Comparison of ENCODE assay signal across 15 cellular contexts in genomic region chr4:783133-783541, GRCh38. TPM values are rescaled to one million over a fixed set of nuclear protein-coding genes. Genes with fewer than 3 reads are reported as not detected.
DNase-seq lines count a peak whose midpoint lies in the region; ATAC-seq, FAIRE-seq and TF ChIP-seq lines count a peak whose summit lies in the region.
"Had no signal": no experiment of that assay in that cellular context is flagged by ENCODE, and none has a peak within 500 bp of the region (broad histone marks: within the 10 kb centered on the region; RNA-seq: fewer than 3 reads in every experiment).

No MANE protein-coding gene starts in this region.

- H3K9me3 ChIP-seq in T-helper 17 cell (ENCODE audit: control insufficient read depth, low read length, poor library complexity, severe bottlenecking) = no peaks in the 10 kb centered on the region
- H3K9me3 ChIP-seq in HepG2 (ENCODE audit: low read length) = no peaks in the 10 kb centered on the region
- no peaks in the 10 kb centered on the region for H3K9me3 ChIP-seq in stomach
- H3K9me3 ChIP-seq in mucosa of descending colon = no peaks in the 10 kb centered on the region
- H3K9me3 ChIP-seq: A549 had no signal

- peak overlapping the region; percentile 19; the same call in 1 of the 2 replicates for H3K9ac ChIP-seq in HepG2 (ENCODE audit: insufficient read depth, low read depth, low read length)

- no peak for TF ChIP-seq CTCF in HepG2 (CRISPR knock-in tag; IDR thresholded peaks at IDR 0.05)
- no peak for TF ChIP-seq CTCF in stomach (IDR thresholded peaks at IDR 0.05)
- TF ChIP-seq CTCF in mucosa of descending colon (IDR thresholded peaks at IDR 0.05) = no peak

- CTCF ChIA-PET in HepG2 (lab: Yijun Ruan, JAX; ENCODE audit: low intra/inter-chr PET ratio, low total read pairs) = no interaction called here

- peak overlapping the region; percentile 42 to 78 (median 51); a peak in 5 of 6 replicates for H3K4me3 ChIP-seq in HepG2 (replicated peaks in 1 of 3; ENCODE audit: insufficient read depth in 1 of 3, low read depth in 2 of 3, low read length in 3 of 3)
- H3K4me3 ChIP-seq in stomach = peak overlapping the region in 1 of 4 donors; percentile 99
- H3K4me3 ChIP-seq in mucosa of descending colon = no peak overlapping the region

- H3K4me1 Mint-ChIP-seq in activated CD4-positive, alpha-beta T cell treated with anti-CD3 and anti-CD28 coated beads, Interleukin-2, amount 10 ng/mL, durations not matched to agents 24 days and 14 days = peaks cover 35% of the 10 kb centered on the region
- H3K4me1 Mint-ChIP-seq in T-helper 17 cell = peaks cover 36% of the 10 kb centered on the region

- WGBS in HepG2 (ENCODE audit: low lambda C conversion rate) = 56% methylated on average over 1 of the region's 3 CpGs
- WGBS in stomach, 5 donors = 69 to 94% (median 86%) methylated on average over 2 to 3 of the region's 3 CpGs

- H3K4me1 ChIP-seq in HepG2 (ENCODE audit: insufficient read depth, low read length) (peaks cover 56% of the 10 kb centered on the region), stomach (peaks cover 33 to 68% (median 60%) of the 10 kb centered on the region in 4 donors), mucosa of descending colon (ENCODE audit: low read depth) (peaks cover 38% of the 10 kb centered on the region)

- H3K27me3 Mint-ChIP-seq in activated CD4-positive, alpha-beta T cell treated with anti-CD3 and anti-CD28 coated beads, Interleukin-2, amount 10 ng/mL, durations not matched to agents 24 days and 14 days = peaks cover 19% of the 10 kb centered on the region
- H3K27me3 Mint-ChIP-seq in T-helper 17 cell = peaks cover 21% of the 10 kb centered on the region

- H3K27me3 ChIP-seq in HepG2 (ENCODE audit: control insufficient read depth in 1 of 2, insufficient read depth in 2 of 2, low read length in 2 of 2) (peaks cover 1 to 11% of the 10 kb centered on the region in 2 experiments; a peak in 3 of 5 replicates), stomach (peaks cover 15 to 41% (median 26%) of the 10 kb centered on the region in 3 donors)

- H3K4me3 Mint-ChIP-seq in activated CD4-positive, alpha-beta T cell treated with anti-CD3 and anti-CD28 coated beads, Interleukin-2, amount 10 ng/mL, durations not matched to agents 24 days and 14 days = no peak overlapping the region
- H3K4me3 Mint-ChIP-seq in T-helper 17 cell = peak overlapping the region; percentile 12

- peaks cover 23% of the 10 kb centered on the region for H3K36me3 Mint-ChIP-seq in activated CD4-positive, alpha-beta T cell treated with anti-CD3 and anti-CD28 coated beads, Interleukin-2, amount 10 ng/mL, durations not matched to agents 24 days and 14 days (ENCODE audit: low read depth)
- H3K36me3 Mint-ChIP-seq in T-helper 17 cell (ENCODE audit: low read depth) = peaks cover 5% of the 10 kb centered on the region

- no peak overlapping the region for H2AFZ ChIP-seq in HepG2 (ENCODE audit: low read length)

- TF ChIP-seq RAD21 in HepG2 (CRISPR knock-in tag; IDR thresholded peaks at IDR 0.05) = no peak

- no TSS peak for BruUV-seq in HepG2 (replicated peaks; lab: Mats Ljungman, UMichigan)

- peak overlapping the region; percentile 96 for H3K4me2 ChIP-seq in HepG2 (ENCODE audit: low read depth, low read length)

- FAIRE-seq in HepG2 (lab: Jason Lieb, UNC) (no peak), frontal cortex (lab: Jason Lieb, UNC) (no peak)
- FAIRE-seq: A549 had no signal

- in situ Hi-C loops in HepG2 (cut with HindIII; ENCODE audit: extremely low pct_ligation_motif_present, low pct_unique_long_range_greater_than_20kb) = no loop called here

- no peak overlapping the region for H3K27ac Mint-ChIP-seq in activated CD4-positive, alpha-beta T cell treated with anti-CD3 and anti-CD28 coated beads, Interleukin-2, amount 10 ng/mL, durations not matched to agents 24 days and 14 days
- H3K27ac Mint-ChIP-seq in T-helper 17 cell = no peak overlapping the region

- H3K36me3 ChIP-seq in HepG2 (replicated peaks in 1 of 2; ENCODE audit: control insufficient read depth in 1 of 2, insufficient read depth in 2 of 2, low read length in 2 of 2) (peaks cover 2 to 13% of the 10 kb centered on the region in 2 experiments; a peak in 3 of 5 replicates), stomach (peaks cover 0 to 22% (median 21%) of the 10 kb centered on the region in 4 donors), mucosa of descending colon (ENCODE audit: low read depth) (no peaks in the 10 kb centered on the region)

- H3K27ac ChIP-seq in HepG2 (ENCODE audit: extremely low read length, insufficient read depth, low read length) (peak overlapping the region; percentile 89), stomach (peak overlapping the region; percentile 93 to 97 (median 95))

- peaks cover 24% of the 10 kb centered on the region for H4K20me1 ChIP-seq in HepG2 (ENCODE audit: insufficient read depth, low read length)

- intact Hi-C loops in activated CD4-positive, alpha-beta T cell treated with anti-CD3 and anti-CD28 coated beads, Interleukin-2, amount 10 ng/mL, durations not matched to agents 24 days and 14 days (cut with micrococcal nuclease) = loop anchor here (5.0 kb wide), 5 partner anchors 44 to 564 kb away; partner anchors contain the start of genes ATP5ME, CPLX1, GAK and MYL5
- intact Hi-C loops in HepG2 (cut with micrococcal nuclease; ENCODE audit: unreplicated experiment) (loop anchor here (5.0 kb wide), 1 partner anchor 149 kb away; the partner anchor contains the start of genes GAK and TMEM175), stomach (cut with DNase I; ENCODE audit: low total_unique reads) (no loop called here), mucosa of descending colon (cut with DNase I, micrococcal nuclease) (no loop called here)

- TF ChIP-seq EP300 in HepG2 (IDR thresholded peaks at IDR 0.05; ENCODE audit: low read depth in 2 of 2, low read length in 2 of 2) = no peak
- no peak for TF ChIP-seq EP300 in HepG2 (CRISPR knock-in tag; IDR thresholded peaks at IDR 0.05; ENCODE audit: borderline replicate concordance)
- TF ChIP-seq EP300 in stomach (IDR thresholded peaks at IDR 0.05) = no peak

- no peak for ATAC-seq in T-helper 17 cell
- no peak for ATAC-seq in HepG2
- no peak for ATAC-seq in mucosa of descending colon

- DNase-seq in activated CD4-positive, alpha-beta T cell treated with anti-CD3 and anti-CD28 coated beads, Interleukin-2, amount 10 ng/mL, durations not matched to agents 24 days and 14 days = peak; percentile 58
- no peak for DNase-seq in activated CD4-positive, alpha-beta T cell treated with anti-CD3 and anti-CD28 coated beads, Interleukin-2, amount 50 U/mL, for 4 hours
- DNase-seq in T-helper 17 cell = no peak
- no peak for DNase-seq in HepG2 (ENCODE audit: low spot score)
- no peak for DNase-seq in stomach
- DNase-seq in frontal cortex (ENCODE audit: low spot score in 2 of 2) = no peak
- no peak for DNase-seq in mucosa of descending colon
- no peak for DNase-seq in dedifferentiated amniotic fluid mesenchymal stem cell (ENCODE audit: extremely low spot score)
- DNase-seq: activated B cell treated with CpG ODN at 0.5 μM for 24 hours; activated effector memory CD4-positive, alpha-beta T cell treated with Interleukin-2 at 50 U/mL for 16 hours; central memory CD4-positive, alpha-beta T cell; erythroblast; NCI-H524; SHP77 had no signal

- POLR2A ChIA-PET in HepG2 (lab: Yijun Ruan, JAX) = interaction anchor here (0.5 to 3.7 kb wide), 9 partner anchors 9 to 204 kb away, joined by 3 to 27 read pairs (median 6); partner anchors contain the start of genes GAK and TMEM175

- TF ChIP-seq POLR2A in HepG2 (IDR thresholded peaks at IDR 0.05; ENCODE audit: insufficient read depth in 1 of 2, low read depth in 2 of 2, low read length in 2 of 2) (no peak), stomach (IDR thresholded peaks at IDR 0.05) (no peak)

- H3K79me2 ChIP-seq in HepG2 (ENCODE audit: insufficient read depth, low read length) = peaks cover 28% of the 10 kb centered on the region

- H3K9me3 Mint-ChIP-seq in activated CD4-positive, alpha-beta T cell treated with anti-CD3 and anti-CD28 coated beads, Interleukin-2, amount 10 ng/mL, durations not matched to agents 24 days and 14 days = no peaks in the 10 kb centered on the region
- H3K9me3 Mint-ChIP-seq: activated B cell treated with CpG ODN at 0.5 μM for 24 hours had no signal

RNA-seq across cellular contexts. Expression of gene CPLX1, which starts 42.8 kb away (rescaled TPM):
- 1.0 and 1.7 TPM in 2 replicates for total RNA-seq in activated CD4-positive, alpha-beta T cell treated with anti-CD3 and anti-CD28 coated beads, Interleukin-2, amount 10 ng/mL, durations not matched to agents 24 days and 14 days
- 1 to 10 TPM; 3.1 to 3.7 TPM for total RNA-seq in T-helper 17 cell
- total RNA-seq in HepG2 (2016; rRNA removed; fragmentation: Illumina TruSeq; extraction: Trizol) = 0.18 and 0.36 TPM in 2 replicates
- total RNA-seq in HepG2 (2016; cell fraction: cytosol; rRNA removed; fragmentation: Illumina TruSeq; extraction: Trizol; ENCODE audit: low read depth) = 0.30 TPM in 1 of 2 replicates, not detected in the other
- 0.16 and 0.24 TPM in 2 replicates for total RNA-seq in HepG2 (2016; cell fraction: insoluble cytoplasmic fraction; rRNA removed; fragmentation: Illumina TruSeq; extraction: Trizol)
- total RNA-seq in HepG2 (2016; cell fraction: membrane; rRNA removed; fragmentation: Illumina TruSeq; extraction: Trizol) = 0.37 and 0.48 TPM in 2 replicates
- not detected in 2 replicates for total RNA-seq in HepG2 (2016; cell fraction: nucleus; rRNA removed; fragmentation: Illumina TruSeq; extraction: Trizol)
- 0.18 and 0.57 TPM in 2 replicates for polyA plus RNA-seq in HepG2 (2011; rRNA removed)
- polyA plus RNA-seq in HepG2 (2011; cell fraction: cytosol; rRNA removed) = 0.08 and 0.18 TPM in 2 replicates
- 0.58 and 0.95 TPM in 2 replicates for polyA plus RNA-seq in HepG2 (2011; cell fraction: nucleus; rRNA removed)
- polyA plus RNA-seq in HepG2 (2012) = 0.87 and 3.8 TPM in 2 replicates
- polyA plus RNA-seq in HepG2 (2016; cell fraction: cytosol; fragmentation: Illumina TruSeq; extraction: Trizol; ENCODE audit: low read depth) = 0.68 and 0.69 TPM in 2 replicates
- polyA plus RNA-seq in HepG2 (2016; cell fraction: insoluble cytoplasmic fraction; fragmentation: Illumina TruSeq; extraction: Trizol; ENCODE audit: low read depth) = 0.49 and 0.90 TPM in 2 replicates
- 0.89 and 1.3 TPM in 2 replicates for polyA plus RNA-seq in HepG2 (2016; cell fraction: membrane; fragmentation: Illumina TruSeq; extraction: Trizol; ENCODE audit: low read depth)
- 0.38 and 0.60 TPM in 2 replicates for polyA plus RNA-seq in HepG2 (2016; cell fraction: nucleus; fragmentation: Illumina TruSeq; extraction: Trizol; ENCODE audit: insufficient read depth, low read depth)
- polyA minus RNA-seq in HepG2 (2011; rRNA and poly(A)+ RNA removed; ENCODE audit: low replicate concordance) = 0.12 and 0.68 TPM in 2 replicates
- polyA minus RNA-seq in HepG2 (2011; cell fraction: cytosol; rRNA and poly(A)+ RNA removed) = 0.30 TPM in 1 of 2 replicates, not detected in the other
- polyA minus RNA-seq in HepG2 (2011; cell fraction: nucleus; rRNA and poly(A)+ RNA removed) = 0.25 TPM in 1 of 2 replicates, not detected in the other
- 1 to 10 TPM in 1 of 5 donors, under 1 TPM in 1, not detected in 3; 0.37 to 1.2 TPM for total RNA-seq in stomach
- 1 to 10 TPM; 1.9 to 2.9 (median 2.6) TPM for polyA plus RNA-seq in stomach
- 1.2 TPM for total RNA-seq in frontal cortex
- 1 to 10 TPM; 1.9 to 3.4 (median 2.7) TPM for total RNA-seq in mucosa of descending colon
- total RNA-seq: activated B cell treated with CpG ODN at 0.5 μM for 24 hours had no signal

Comparison
In these comparisons a context has a peak if more than half of its experiments do, and no peak if none do; other contexts are left out.
1. intact Hi-C loops: an anchor here in activated CD4-positive, alpha-beta T cell treated with anti-CD3 and anti-CD28 coated beads, Interleukin-2, amount 10 ng/mL, durations not matched to agents 24 days and 14 days (5.0 kb wide) and HepG2 (5.0 kb wide); none called in stomach and mucosa of descending colon.